Comparison of ENCODE assay signal across 13 cellular contexts in the genomic region with DNA sequence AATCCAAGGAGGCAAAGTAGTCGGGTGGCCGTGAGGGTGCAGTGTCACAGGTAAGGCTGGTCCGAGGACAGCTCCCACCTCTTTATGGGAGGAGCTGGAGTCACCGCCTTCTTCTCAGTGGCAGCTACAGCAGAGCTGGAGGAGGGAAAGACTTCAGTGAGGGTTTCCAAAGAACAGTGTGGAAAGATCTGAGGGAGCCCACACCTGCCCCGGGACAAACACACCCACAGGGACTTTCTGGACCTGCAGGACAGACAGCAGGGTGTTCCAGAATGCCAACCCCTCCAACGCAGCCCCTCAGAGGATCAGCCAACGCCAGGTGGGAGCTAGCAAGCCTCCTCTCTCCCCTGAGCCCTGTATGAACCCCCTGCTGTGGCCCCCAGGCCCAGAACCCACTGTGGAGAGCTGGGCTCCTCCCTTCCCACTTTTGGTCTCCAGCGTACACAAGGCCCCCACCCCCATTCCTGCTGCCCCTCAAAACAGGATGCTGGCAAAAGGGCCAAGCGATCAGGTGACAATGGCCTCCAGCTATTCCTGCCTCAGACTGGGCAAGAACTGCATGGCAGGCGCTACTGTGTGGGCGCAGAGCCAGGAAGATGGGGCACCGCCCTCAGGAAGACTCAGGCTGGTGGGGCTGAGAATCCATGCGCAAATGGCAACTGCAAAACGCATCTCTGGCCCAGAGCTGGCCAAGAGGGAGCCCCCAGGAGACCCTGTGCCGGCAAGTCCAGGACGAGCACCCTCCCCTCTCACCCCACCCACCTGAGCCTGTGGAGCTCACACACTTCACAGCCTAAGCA. TPM values are rescaled to one million over a fixed set of nuclear protein-coding genes. Genes with fewer than 3 reads are reported as not detected.
DNase-seq lines count a peak whose midpoint lies in the region; ATAC-seq and TF ChIP-seq lines count a peak whose summit lies in the region.
"Had no signal": no experiment of that assay in that cellular context is flagged by ENCODE, and none has a peak within 500 bp of the region (broad histone marks: within the 10 kb centered on the region; RNA-seq: fewer than 3 reads in every experiment).

No MANE protein-coding gene starts in this region.

- no peak overlapping the region for H3K4me3 Mint-ChIP-seq in activated naive CD4-positive, alpha-beta T cell treated with anti-CD3 and anti-CD28 coated beads for 36 hours
- H3K4me3 Mint-ChIP-seq in activated naive CD4-positive, alpha-beta T cell treated with anti-CD3 and anti-CD28 coated beads, Interleukin-2, amount 10 ng/mL, durations not matched to agents 7 days and 5 days, result no peak overlapping the region
- H3K4me3 Mint-ChIP-seq in CD4-positive, alpha-beta T cell, result no peak overlapping the region
- H3K4me3 Mint-ChIP-seq: activated naive CD8-positive, alpha-beta T cell treated with anti-CD3 and anti-CD28 coated beads, Interleukin-2, amount 10 ng/mL, durations not matched to agents 7 days and 5 days; nephron progenitor cell had no signal

- CTCF ChIA-PET in activated naive CD4-positive, alpha-beta T cell treated with anti-CD3 and anti-CD28 coated beads for 36 hours (lab: Charles Lee), result no interaction called here
- CTCF ChIA-PET in activated naive CD4-positive, alpha-beta T cell treated with anti-CD3 and anti-CD28 coated beads, Interleukin-2, amount 10 ng/mL, durations not matched to agents 7 days and 5 days (lab: Charles Lee), result interaction anchor here (0.8 kb wide), 1 partner anchor 23 kb away, joined by 3 read pairs; no protein-coding TSS in a partner anchor
- CTCF ChIA-PET in CD4-positive, alpha-beta T cell (lab: Charles Lee), result interaction anchor here (0.6 kb wide), 1 partner anchor 45 kb away, joined by 3 read pairs; no protein-coding TSS in a partner anchor

- H3K36me3 Mint-ChIP-seq in activated naive CD4-positive, alpha-beta T cell treated with anti-CD3 and anti-CD28 coated beads for 36 hours (ENCODE audit: low read depth), result peaks cover 28% of the 10 kb centered on the region
- H3K36me3 Mint-ChIP-seq in activated naive CD4-positive, alpha-beta T cell treated with anti-CD3 and anti-CD28 coated beads, Interleukin-2, amount 10 ng/mL, durations not matched to agents 7 days and 5 days, result peaks cover 22% of the 10 kb centered on the region
- peaks cover 53% of the 10 kb centered on the region for H3K36me3 Mint-ChIP-seq in CD4-positive, alpha-beta T cell (ENCODE audit: low read depth)

- H3K4me1 ChIP-seq in upper lobe of left lung, result peaks cover 32 to 56% (median 47%) of the 10 kb centered on the region in 4 donors

- peaks cover 0 to 63% (median 27%) of the 10 kb centered on the region in 4 donors for H3K36me3 ChIP-seq in upper lobe of left lung

- intact Hi-C loops in activated naive CD4-positive, alpha-beta T cell treated with anti-CD3 and anti-CD28 coated beads for 36 hours (cut with micrococcal nuclease), result no loop called here
- intact Hi-C loops in Right ventricle myocardium superior (cut with DNase I), result no loop called here
- intact Hi-C loops in CD4-positive, alpha-beta T cell (cut with DNase I, micrococcal nuclease), result no loop called here

- peak overlapping the region; percentile 24 to 80 (median 48) for H3K27ac ChIP-seq in upper lobe of left lung
- no peak overlapping the region for H3K27ac ChIP-seq in CD4-positive, alpha-beta T cell (ENCODE audit: low read depth, low read length)
- H3K27ac ChIP-seq: testis had no signal

- H3K9me3 Mint-ChIP-seq in activated naive CD4-positive, alpha-beta T cell treated with anti-CD3 and anti-CD28 coated beads for 36 hours, result no peaks in the 10 kb centered on the region
- H3K9me3 Mint-ChIP-seq in activated naive CD4-positive, alpha-beta T cell treated with anti-CD3 and anti-CD28 coated beads, Interleukin-2, amount 10 ng/mL, durations not matched to agents 7 days and 5 days, result no peaks in the 10 kb centered on the region
- no peaks in the 10 kb centered on the region for H3K9me3 Mint-ChIP-seq in CD4-positive, alpha-beta T cell
- H3K9me3 Mint-ChIP-seq: activated naive CD8-positive, alpha-beta T cell treated with anti-CD3 and anti-CD28 coated beads, Interleukin-2, amount 10 ng/mL, durations not matched to agents 7 days and 5 days; nephron progenitor cell had no signal

- TF ChIP-seq POLR2A in upper lobe of left lung (IDR thresholded peaks at IDR 0.05), result no peak

- no peaks in the 10 kb centered on the region for H3K9me3 ChIP-seq in upper lobe of left lung
- H3K9me3 ChIP-seq in CD4-positive, alpha-beta T cell (ENCODE audit: control insufficient read depth, low read length), result no peaks in the 10 kb centered on the region
- H3K9me3 ChIP-seq: testis had no signal

- H3K27ac Mint-ChIP-seq in activated naive CD4-positive, alpha-beta T cell treated with anti-CD3 and anti-CD28 coated beads for 36 hours, result no peak overlapping the region
- no peak overlapping the region for H3K27ac Mint-ChIP-seq in activated naive CD4-positive, alpha-beta T cell treated with anti-CD3 and anti-CD28 coated beads, Interleukin-2, amount 10 ng/mL, durations not matched to agents 7 days and 5 days
- H3K27ac Mint-ChIP-seq in CD4-positive, alpha-beta T cell, result no peak overlapping the region
- H3K27ac Mint-ChIP-seq: activated naive CD8-positive, alpha-beta T cell treated with anti-CD3 and anti-CD28 coated beads, Interleukin-2, amount 10 ng/mL, durations not matched to agents 7 days and 5 days; nephron progenitor cell had no signal

- no peaks in the 10 kb centered on the region for H3K27me3 ChIP-seq in upper lobe of left lung
- no peaks in the 10 kb centered on the region for H3K27me3 ChIP-seq in CD4-positive, alpha-beta T cell (ENCODE audit: control insufficient read depth, insufficient read depth, low read length)
- H3K27me3 ChIP-seq: testis had no signal

- no peak for TF ChIP-seq CTCF in upper lobe of left lung (IDR thresholded peaks at IDR 0.05)
- TF ChIP-seq CTCF in CD4-positive, alpha-beta T cell (IDR thresholded peaks at IDR 0.05), result no peak

- peaks cover 26% of the 10 kb centered on the region for H3K4me1 Mint-ChIP-seq in activated naive CD4-positive, alpha-beta T cell treated with anti-CD3 and anti-CD28 coated beads for 36 hours (ENCODE audit: low read depth)
- peaks cover 29% of the 10 kb centered on the region for H3K4me1 Mint-ChIP-seq in activated naive CD4-positive, alpha-beta T cell treated with anti-CD3 and anti-CD28 coated beads, Interleukin-2, amount 10 ng/mL, durations not matched to agents 7 days and 5 days
- peaks cover 30% of the 10 kb centered on the region for H3K4me1 Mint-ChIP-seq in CD4-positive, alpha-beta T cell (ENCODE audit: low read depth)

- H3K4me3 ChIP-seq in upper lobe of left lung, result no peak overlapping the region
- H3K4me3 ChIP-seq: testis had no signal

- POLR2A ChIA-PET in CD4-positive, alpha-beta T cell (lab: Charles Lee), result interaction anchor here (0.8 to 0.9 kb wide), 2 partner anchors 9 to 10 kb away, joined by 3 to 4 read pairs; a partner anchor contains a TSS

- WGBS in upper lobe of left lung, 2 donors, result 68 to 82% methylated on average over 6 to 14 of the region's 16 CpGs

- peak; percentile 0 for DNase-seq in activated naive CD4-positive, alpha-beta T cell treated with anti-CD3 and anti-CD28 coated beads for 36 hours
- no peak for DNase-seq in activated naive CD4-positive, alpha-beta T cell treated with anti-CD3 and anti-CD28 coated beads, Interleukin-2, amount 10 ng/mL, durations not matched to agents 7 days and 5 days
- DNase-seq in Right ventricle myocardium superior (peak; percentile 70), upper lobe of left lung (no peak)
- no peak for DNase-seq in CD4-positive, alpha-beta T cell
- DNase-seq: activated CD4-positive, CD25-positive, alpha-beta regulatory T cell; activated naive CD8-positive, alpha-beta T cell treated with anti-CD3 and anti-CD28 coated beads, Interleukin-2, amount 10 ng/mL, durations not matched to agents 7 days and 5 days; effector memory CD4-positive, alpha-beta T cell; nephron progenitor cell; stimulated activated CD4-positive, alpha-beta T cell treated with anti-CD3 and anti-CD28 coated beads, Interleukin-2, amount 100 ng/mL, for 48 hours; testis had no signal

- TF ChIP-seq EP300 in upper lobe of left lung (IDR thresholded peaks at IDR 0.05), result no peak

- no peaks in the 10 kb centered on the region for H3K27me3 Mint-ChIP-seq in activated naive CD4-positive, alpha-beta T cell treated with anti-CD3 and anti-CD28 coated beads for 36 hours (ENCODE audit: low read depth)
- no peaks in the 10 kb centered on the region for H3K27me3 Mint-ChIP-seq in activated naive CD4-positive, alpha-beta T cell treated with anti-CD3 and anti-CD28 coated beads, Interleukin-2, amount 10 ng/mL, durations not matched to agents 7 days and 5 days
- H3K27me3 Mint-ChIP-seq in CD4-positive, alpha-beta T cell, result no peaks in the 10 kb centered on the region
- H3K27me3 Mint-ChIP-seq: activated naive CD8-positive, alpha-beta T cell treated with anti-CD3 and anti-CD28 coated beads, Interleukin-2, amount 10 ng/mL, durations not matched to agents 7 days and 5 days had no signal

- ATAC-seq in Right ventricle myocardium superior (ENCODE audit: poor library complexity), result no peak
- no peak for ATAC-seq in upper lobe of left lung (ENCODE audit: low FRiP score in 2 of 2)
- ATAC-seq in GM18868 (IDR thresholded peaks at IDR 0.05; ENCODE audit: unreplicated experiment), result no peak
- no peak for ATAC-seq in CD4-positive, alpha-beta T cell (ENCODE audit: poor library complexity)

RNA-seq across cellular contexts. Expression of a gene that starts 3.5 kb away (rescaled TPM):
- 10 to 100 TPM; 37.6 to 40.1 TPM for total RNA-seq in activated naive CD4-positive, alpha-beta T cell treated with anti-CD3 and anti-CD28 coated beads for 36 hours
- total RNA-seq in Right ventricle myocardium superior (34.5 TPM), upper lobe of left lung (10 to 100 TPM; 10.5 to 54.0 (median 27.3) TPM)
- total RNA-seq in CD4-positive, alpha-beta T cell, result 10 to 100 TPM; 17.1 to 17.6 TPM

RNA-seq across cellular contexts. Expression of a gene that starts 9.5 kb away (rescaled TPM):
- total RNA-seq in activated naive CD4-positive, alpha-beta T cell treated with anti-CD3 and anti-CD28 coated beads for 36 hours, result 100 to 1,000 TPM in 1 of 2 experiments, 10 to 100 TPM in 1; 95.9 to 104 TPM
- total RNA-seq in Right ventricle myocardium superior, result 127 TPM
- 10 to 100 TPM; 13.6 to 50.9 (median 31.1) TPM for total RNA-seq in upper lobe of left lung
- 10 to 100 TPM; 42.0 to 42.7 TPM for total RNA-seq in CD4-positive, alpha-beta T cell

RNA-seq across cellular contexts. Expression of a gene that starts 9.6 kb away (rescaled TPM):
- total RNA-seq in activated naive CD4-positive, alpha-beta T cell treated with anti-CD3 and anti-CD28 coated beads for 36 hours, result 1,000 to 10,000 TPM; 2,814 to 3,007 TPM
- total RNA-seq in Right ventricle myocardium superior, result 1,119 TPM
- total RNA-seq in upper lobe of left lung, result 1,000 to 10,000 TPM in 2 of 6 donors, 100 to 1,000 TPM in 4; 282 to 1,919 (median 843) TPM
- total RNA-seq in CD4-positive, alpha-beta T cell, result 1,000 to 10,000 TPM; 3,333 to 3,342 TPM

RNA-seq across cellular contexts. Expression of a gene that starts 31.4 kb away (rescaled TPM):
- under 1 TPM; 0.17 to 0.36 TPM for total RNA-seq in activated naive CD4-positive, alpha-beta T cell treated with anti-CD3 and anti-CD28 coated beads for 36 hours
- total RNA-seq in Right ventricle myocardium superior (21.8 TPM), upper lobe of left lung (100 to 1,000 TPM in 1 of 6 donors, 10 to 100 TPM in 5; 27.7 to 109 (median 56.9) TPM)
- total RNA-seq in CD4-positive, alpha-beta T cell, result 1 to 10 TPM in 1 of 2 experiments, under 1 TPM in 1; 0.87 to 1.1 TPM

RNA-seq across cellular contexts. Expression of a gene that starts 52.3 kb away (rescaled TPM):
- not detected for total RNA-seq in activated naive CD4-positive, alpha-beta T cell treated with anti-CD3 and anti-CD28 coated beads for 36 hours
- 13.9 TPM for total RNA-seq in Right ventricle myocardium superior
- total RNA-seq in upper lobe of left lung, result 10 to 100 TPM in 4 of 6 donors, 1 to 10 TPM in 1, not detected in 1; 1.8 to 27.7 (median 13.4) TPM
- total RNA-seq in CD4-positive, alpha-beta T cell, result not detected
- total RNA-seq: OCI-LY7 had no signal

Comparison
In these comparisons a context has a peak if more than half of its experiments do, and no peak if none do; other contexts are left out.
1. DNase-seq: peak in activated naive CD4-positive, alpha-beta T cell treated with anti-CD3 and anti-CD28 coated beads for 36 hours (single experiment) and Right ventricle myocardium superior (single experiment); none in activated naive CD4-positive, alpha-beta T cell treated with anti-CD3 and anti-CD28 coated beads, Interleukin-2, amount 10 ng/mL, durations not matched to agents 7 days and 5 days (single experiment), upper lobe of left lung (0 of 2) and CD4-positive, alpha-beta T cell (0 of 10).